ENCODE assay signal across 26 cellular contexts in the genomic region with DNA sequence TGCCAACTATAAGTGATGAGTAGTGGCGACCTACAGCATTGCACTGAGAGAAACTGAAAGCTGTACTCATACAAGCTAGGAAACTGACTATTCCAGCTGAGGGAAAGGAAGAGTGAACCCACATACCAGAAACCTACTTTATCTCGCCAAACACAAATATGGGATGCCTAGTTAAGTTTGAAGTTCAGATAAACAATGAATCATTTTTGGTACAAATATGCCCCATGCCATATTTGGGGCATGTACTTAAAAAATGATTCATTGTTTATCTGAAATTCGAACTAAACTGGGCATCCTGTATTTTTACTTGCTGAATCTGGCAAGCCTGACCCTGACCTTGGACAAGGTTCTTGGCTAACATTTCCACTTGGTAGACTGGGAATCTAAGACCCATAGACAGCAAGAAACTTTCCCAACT.
DNase-seq lines count a peak whose midpoint lies in the region; ATAC-seq and TF ChIP-seq lines count a peak whose summit lies in the region.
"Had no signal": no experiment of that assay in that cellular context is flagged by ENCODE, and none has a peak within 500 bp of the region (broad histone marks: within the 10 kb centered on the region; RNA-seq: fewer than 3 reads in every experiment).

No MANE protein-coding gene starts in this region.

- peaks cover 4% of the 10 kb centered on the region for H3K27me3 Mint-ChIP-seq in nephron progenitor cell (ENCODE audit: low read depth, poor library complexity)

- H3K27ac Mint-ChIP-seq in nephron progenitor cell: no peak overlapping the region
- H3K27ac Mint-ChIP-seq: activated naive CD4-positive, alpha-beta T cell treated with anti-CD3 and anti-CD28 coated beads, Interleukin-2, amount 50 U/mL, for 72 hours; activated T-helper 1 cell treated with anti-CD3 and anti-CD28 coated beads, Interleukin-12 subunit alpha, Interleukin-12 subunit beta, Interleukin-2, Interleukin-4 antibody, amounts not matched to agents 30 ng/mL and 10 ng/mL and 1 ng/mL, durations not matched to agents 14 hours and 24 hours and 36 hours; brain; CD8-positive, alpha-beta T cell; neural progenitor cell had no signal

- H4K20me1 ChIP-seq in osteoblast (ENCODE audit: insufficient read depth, low read length): no peaks in the 10 kb centered on the region

- ATAC-seq in HG02870 (IDR thresholded peaks at IDR 0.05; ENCODE audit: unreplicated experiment): no peak
- ATAC-seq: activated naive CD4-positive, alpha-beta T cell treated with anti-CD3 and anti-CD28 coated beads, Interleukin-2, amount 50 U/mL, for 72 hours; CD8-positive, alpha-beta T cell; GM12878; lower lobe of right lung had no signal

- no peak overlapping the region for H2AFZ ChIP-seq in osteoblast (ENCODE audit: low read length)
- H2AFZ ChIP-seq: neural progenitor cell had no signal

- in situ Hi-C loops in G401 (cut with HindIII; ENCODE audit: low sequenced_read_pairs): no loop called here

- H3K4me2 ChIP-seq in osteoblast (ENCODE audit: insufficient read depth, low read length): peak overlapping the region; percentile 38
- H3K4me2 ChIP-seq: neural progenitor cell had no signal

- H3K27ac ChIP-seq in osteoblast (ENCODE audit: low read depth, low read length): no peak overlapping the region
- H3K27ac ChIP-seq: dorsolateral prefrontal cortex, lower lobe of right lung, neural progenitor cell, Peyer's patch, prostate gland had no signal

- peaks cover 22% of the 10 kb centered on the region for H3K4me1 ChIP-seq in osteoblast (ENCODE audit: insufficient read depth, low read length)
- H3K4me1 ChIP-seq: lower lobe of right lung, neural progenitor cell, Peyer's patch, prostate gland had no signal

- no peaks in the 10 kb centered on the region for H3K27me3 ChIP-seq in osteoblast (ENCODE audit: insufficient read depth, low read length)
- H3K27me3 ChIP-seq: neural progenitor cell, Peyer's patch had no signal

- H3K4me3 ChIP-seq in cardiac fibroblast (replicated peaks in 1 of 2; ENCODE audit: low read depth in 2 of 2, low read length in 2 of 2): no peak overlapping the region
- no peak overlapping the region for H3K4me3 ChIP-seq in osteoblast (ENCODE audit: insufficient read depth, low read length)
- H3K4me3 ChIP-seq: dorsolateral prefrontal cortex, GM12878, lower lobe of right lung, neural progenitor cell, Peyer's patch, prostate gland had no signal

- no peak overlapping the region for H3K4me3 Mint-ChIP-seq in nephron progenitor cell
- H3K4me3 Mint-ChIP-seq: activated T-helper 1 cell treated with anti-CD3 and anti-CD28 coated beads, Interleukin-12 subunit alpha, Interleukin-12 subunit beta, Interleukin-2, Interleukin-4 antibody, amounts not matched to agents 30 ng/mL and 10 ng/mL and 1 ng/mL, durations not matched to agents 14 hours and 24 hours and 36 hours; brain; CD8-positive, alpha-beta T cell; neural progenitor cell had no signal

- peaks cover 22% of the 10 kb centered on the region for H3K9me3 Mint-ChIP-seq in nephron progenitor cell
- H3K9me3 Mint-ChIP-seq: brain had no signal

- peaks cover 5% of the 10 kb centered on the region for H3K4me1 Mint-ChIP-seq in nephron progenitor cell

- no peaks in the 10 kb centered on the region for H3K79me2 ChIP-seq in osteoblast (ENCODE audit: insufficient read depth, low read length)

- DNase-seq in Daoy (ENCODE audit: low read depth) (peak; percentile 55), NCI-H446 treated with DMSO at 0.1 percent for 48 hours (lab: John Stamatoyannopoulos, UW) (peak; percentile 6), cardiac fibroblast (ENCODE audit: low read depth in 2 of 2) (peak; percentile 8 to 68), osteoblast (ENCODE audit: insufficient read length, low spot score, missing footprints) (peak; percentile 69), nephron progenitor cell (no peak), G401 (ENCODE audit: low spot score) (no peak), NCI-H2171 treated with DMSO at 0.1 percent for 48 hours (lab: John Stamatoyannopoulos, UW) (no peak)
- DNase-seq: activated CD4-positive, alpha-beta T cell treated with anti-CD3 and anti-CD28 coated beads for 48 hours; CD8-positive, alpha-beta T cell; DMS53; dorsolateral prefrontal cortex; lower lobe of right lung; NCI-H1105; NCI-H510A; NK-92 treated with Interleukin-12 subunit alpha and Interleukin-12 subunit beta, amount 100 ng/mL, for 24 hours; Peyer's patch; small intestine; stimulated activated CD4-positive, alpha-beta T cell treated with anti-CD3 and anti-CD28 coated beads, Interleukin-2, amount 100 ng/mL, for 48 hours; stimulated activated naive CD4-positive, alpha-beta T cell had no signal

- H3K9me3 ChIP-seq in osteoblast (ENCODE audit: low read depth, low read length): no peaks in the 10 kb centered on the region
- H3K9me3 ChIP-seq: lower lobe of right lung, Peyer's patch, prostate gland had no signal

- TF ChIP-seq CTCF in cardiac fibroblast (IDR thresholded peaks at IDR 0.05; ENCODE audit: low read depth, low read length) (no peak), osteoblast (IDR thresholded peaks at IDR 0.05; ENCODE audit: extremely low read depth, low read depth, low read length) (peak; percentile 8), nephron progenitor cell (IDR thresholded peaks at IDR 0.05) (no peak)

- no peaks in the 10 kb centered on the region for H3K36me3 ChIP-seq in osteoblast (ENCODE audit: insufficient read depth, low read length)
- H3K36me3 ChIP-seq: lower lobe of right lung, neural progenitor cell, Peyer's patch, prostate gland had no signal

- H3K36me3 Mint-ChIP-seq in nephron progenitor cell (ENCODE audit: low read depth): no peaks in the 10 kb centered on the region
- H3K36me3 Mint-ChIP-seq: activated naive CD4-positive, alpha-beta T cell treated with anti-CD3 and anti-CD28 coated beads, Interleukin-2, amount 50 U/mL, for 72 hours; brain; CD8-positive, alpha-beta T cell; neural progenitor cell had no signal

Comparison
In these comparisons a context has a peak if more than half of its experiments do, and no peak if none do; other contexts are left out.
1. DNase-seq: peak in Daoy (single experiment), NCI-H446 treated with DMSO at 0.1 percent for 48 hours (single experiment), cardiac fibroblast (2 of 2) and osteoblast (single experiment); none in nephron progenitor cell (single experiment), G401 (single experiment) and NCI-H2171 treated with DMSO at 0.1 percent for 48 hours (single experiment).